Comparison of ENCODE assay signal across 7 cellular contexts in the genomic region with DNA sequence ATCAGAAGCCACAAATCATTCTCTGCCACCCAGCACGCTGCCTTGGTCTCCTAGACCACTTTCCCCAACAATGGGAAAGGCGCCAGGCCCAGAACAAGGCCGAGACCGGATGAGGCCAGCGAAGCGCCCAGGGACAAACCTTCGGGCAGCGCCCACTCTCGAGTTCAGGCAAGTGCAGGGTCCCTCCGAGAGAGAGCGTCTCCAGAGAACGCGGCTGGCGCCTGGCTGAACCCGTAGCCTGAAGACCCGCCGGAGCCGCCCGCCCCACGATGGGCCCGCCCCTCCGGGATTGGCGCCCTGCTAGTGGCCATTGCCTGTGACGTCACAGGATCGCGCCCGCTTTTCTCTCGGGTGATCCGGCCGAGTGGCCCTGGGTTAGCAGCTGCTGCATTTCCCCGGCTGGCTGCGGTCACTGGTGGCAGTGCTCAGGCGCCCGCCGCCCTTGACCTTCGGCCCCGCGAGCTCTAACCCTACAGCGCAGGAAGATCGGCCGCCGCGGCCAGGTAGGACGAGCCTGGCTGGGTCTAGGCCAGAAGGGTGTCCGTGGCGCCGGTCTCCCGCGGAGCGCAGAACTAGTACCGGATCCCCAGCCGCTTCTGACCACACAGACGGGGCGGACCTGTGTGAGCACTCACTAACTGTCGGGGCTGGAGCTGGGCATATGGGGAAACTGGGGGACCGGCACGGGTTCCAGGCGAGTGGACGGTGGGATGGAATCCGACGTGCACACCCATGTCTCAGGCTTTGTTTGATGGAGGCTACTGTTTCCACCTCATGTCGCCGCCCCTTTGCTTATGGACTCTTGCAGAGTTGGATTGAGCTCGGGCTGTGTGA. TPM values are rescaled to one million over a fixed set of nuclear protein-coding genes. Genes with fewer than 3 reads are reported as not detected.
DNase-seq lines count a peak whose midpoint lies in the region; ATAC-seq and TF ChIP-seq lines count a peak whose summit lies in the region.

A gene with protein sequence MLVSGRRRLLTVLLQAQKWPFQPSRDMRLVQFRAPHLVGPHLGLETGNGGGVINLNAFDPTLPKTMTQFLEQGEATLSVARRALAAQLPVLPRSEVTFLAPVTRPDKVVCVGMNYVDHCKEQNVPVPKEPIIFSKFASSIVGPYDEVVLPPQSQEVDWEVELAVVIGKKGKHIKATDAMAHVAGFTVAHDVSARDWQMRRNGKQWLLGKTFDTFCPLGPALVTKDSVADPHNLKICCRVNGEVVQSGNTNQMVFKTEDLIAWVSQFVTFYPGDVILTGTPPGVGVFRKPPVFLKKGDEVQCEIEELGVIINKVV (plus strand): TSS at position 339 of the 834 bp plus-strand sequence. CDS start 2,851 bp downstream, outside the sequence.

- H2AFZ ChIP-seq in hepatocyte = peak within 1 kb of the TSS; percentile 97

- TF ChIP-seq CTCF in hepatocyte (IDR thresholded peaks at IDR 0.05; ENCODE audit: poor library complexity) = no peak

- no peaks in the 10 kb centered on the region for H4K20me1 ChIP-seq in hepatocyte (ENCODE audit: insufficient read depth, poor library complexity, severe bottlenecking)

- ATAC-seq in GM18519 (IDR thresholded peaks at IDR 0.05; ENCODE audit: low FRiP score, unreplicated experiment) = peak; percentile 82
- ATAC-seq in HG03045 (IDR thresholded peaks at IDR 0.05; ENCODE audit: unreplicated experiment) = peak; percentile 97

- no peaks in the 10 kb centered on the region for H3K36me3 ChIP-seq in hepatocyte (replicated peaks; ENCODE audit: insufficient read depth, low read depth)

- H3K79me2 ChIP-seq in hepatocyte = peaks cover 17% of the 10 kb centered on the region

- DNase-seq in NCI-H2081 treated with DMSO at 0.1 percent for 48 hours (lab: John Stamatoyannopoulos, UW) = peak; percentile 50
- peak; percentile 83 for DNase-seq in T1000 (lab: John Stamatoyannopoulos, UW)
- peak; percentile 97 for DNase-seq in astrocyte of the hippocampus (ENCODE audit: low read depth, low spot score)
- peak; percentile 98 for DNase-seq in hepatocyte (ENCODE audit: low spot score)
- DNase-seq in retina = peak; percentile 98

- no peaks in the 10 kb centered on the region for H3K9me3 ChIP-seq in hepatocyte (ENCODE audit: low read depth)

- H3K27ac ChIP-seq in hepatocyte = peak within 1 kb of the TSS; percentile 96

- WGBS in hepatocyte (ENCODE audit: low lambda C conversion rate, missing lambda C conversion rate) = under 1% methylated on average over 62 of the region's 64 CpGs

- peak within 1 kb of the TSS; percentile 93 for H3K4me2 ChIP-seq in hepatocyte

- H3K9me2 ChIP-seq in hepatocyte (replicated peaks; ENCODE audit: insufficient read depth) = no peaks in the 10 kb centered on the region

- H3K27me3 ChIP-seq in hepatocyte = no peaks in the 10 kb centered on the region

- H3K4me1 ChIP-seq in hepatocyte (ENCODE audit: insufficient read depth) = peaks cover 9% of the 10 kb centered on the region

- peak within 1 kb of the TSS; percentile 88 for H3K4me3 ChIP-seq in hepatocyte

RNA-seq across cellular contexts. Expression of the gene that starts here (rescaled TPM):
- total RNA-seq in hepatocyte = 29.1 and 30.1 TPM in 2 replicates
- polyA plus RNA-seq in hepatocyte = 33.3 and 36.9 TPM in 2 replicates

Comparison
In these comparisons a context has a peak if more than half of its experiments do, and no peak if none do; other contexts are left out.
1. Peak in every context shown above with its lines: DNase-seq, ATAC-seq, H3K4me3 ChIP-seq and H3K27ac ChIP-seq.